2 cellular contexts compared by ENCODE assay signal in the genomic region with DNA sequence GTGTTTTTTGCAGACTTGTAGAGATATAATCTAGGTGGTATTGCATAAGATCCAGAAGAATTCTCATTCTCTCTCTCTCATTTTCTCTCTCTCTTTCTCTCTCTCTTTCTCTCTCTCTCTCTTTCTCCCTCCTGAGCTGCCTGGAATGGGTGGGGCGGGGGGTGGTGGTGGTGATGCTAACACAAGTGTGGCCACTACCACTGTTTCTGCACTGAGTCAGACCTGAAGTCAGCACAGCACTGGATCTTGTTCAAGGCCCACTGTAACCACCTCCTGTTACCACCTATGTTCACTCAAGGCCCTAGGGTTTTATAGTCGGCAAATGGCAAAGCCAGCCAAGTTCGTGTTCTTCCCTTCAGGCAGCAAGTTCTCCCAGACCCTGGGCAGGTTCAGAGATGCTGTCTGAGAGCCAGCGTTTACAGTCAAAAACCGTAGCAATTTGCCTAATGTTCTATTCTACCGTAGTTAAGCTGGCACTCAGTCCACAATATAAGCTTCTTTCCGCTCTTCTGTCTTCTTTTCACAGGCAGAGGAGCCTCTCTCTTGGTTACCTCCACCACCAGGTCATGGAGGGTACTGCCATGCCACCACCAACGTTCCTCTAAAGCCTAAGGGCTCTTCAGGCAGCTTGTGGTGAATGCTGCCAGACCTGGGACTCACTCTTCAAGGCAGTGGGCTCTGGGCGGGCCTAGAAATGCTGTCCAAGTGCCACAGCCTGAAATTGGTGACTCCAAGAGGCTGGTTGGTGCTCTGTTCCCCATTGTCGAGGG.
TF ChIP-seq lines count a peak whose summit lies in the region.

No MANE protein-coding gene starts in this region.

TF ChIP-seq in A549, 52 proteins besides CTCF, POLR2A, EP300 and RAD21:
- no peak for TF ChIP-seq FOSL2 (IDR thresholded peaks at IDR 0.05)
- no peak for TF ChIP-seq FOSL2 (CRISPR knock-in tag; IDR thresholded peaks at IDR 0.05)
- no peak for TF ChIP-seq FOSB (CRISPR knock-in tag; IDR thresholded peaks at IDR 0.05)
- no peak for TF ChIP-seq EHMT2 (IDR thresholded peaks at IDR 0.05; ENCODE audit: low read depth)
- TF ChIP-seq, protein P1, sequence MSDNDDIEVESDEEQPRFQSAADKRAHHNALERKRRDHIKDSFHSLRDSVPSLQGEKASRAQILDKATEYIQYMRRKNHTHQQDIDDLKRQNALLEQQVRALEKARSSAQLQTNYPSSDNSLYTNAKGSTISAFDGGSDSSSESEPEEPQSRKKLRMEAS (IDR thresholded peaks at IDR 0.05) = no peak
- TF ChIP-seq, protein P2, sequence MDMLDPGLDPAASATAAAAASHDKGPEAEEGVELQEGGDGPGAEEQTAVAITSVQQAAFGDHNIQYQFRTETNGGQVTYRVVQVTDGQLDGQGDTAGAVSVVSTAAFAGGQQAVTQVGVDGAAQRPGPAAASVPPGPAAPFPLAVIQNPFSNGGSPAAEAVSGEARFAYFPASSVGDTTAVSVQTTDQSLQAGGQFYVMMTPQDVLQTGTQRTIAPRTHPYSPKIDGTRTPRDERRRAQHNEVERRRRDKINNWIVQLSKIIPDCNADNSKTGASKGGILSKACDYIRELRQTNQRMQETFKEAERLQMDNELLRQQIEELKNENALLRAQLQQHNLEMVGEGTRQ (IDR thresholded peaks at IDR 0.05) = no peak
- TF ChIP-seq ZSCAN20 (CRISPR knock-in tag; IDR thresholded peaks at IDR 0.05) = no peak
- TF ChIP-seq PHF8 (IDR thresholded peaks at IDR 0.05; ENCODE audit: borderline replicate concordance, low read depth) = no peak
- TF ChIP-seq ZC3H11A (IDR thresholded peaks at IDR 0.05) = no peak
- TF ChIP-seq, protein P3, sequence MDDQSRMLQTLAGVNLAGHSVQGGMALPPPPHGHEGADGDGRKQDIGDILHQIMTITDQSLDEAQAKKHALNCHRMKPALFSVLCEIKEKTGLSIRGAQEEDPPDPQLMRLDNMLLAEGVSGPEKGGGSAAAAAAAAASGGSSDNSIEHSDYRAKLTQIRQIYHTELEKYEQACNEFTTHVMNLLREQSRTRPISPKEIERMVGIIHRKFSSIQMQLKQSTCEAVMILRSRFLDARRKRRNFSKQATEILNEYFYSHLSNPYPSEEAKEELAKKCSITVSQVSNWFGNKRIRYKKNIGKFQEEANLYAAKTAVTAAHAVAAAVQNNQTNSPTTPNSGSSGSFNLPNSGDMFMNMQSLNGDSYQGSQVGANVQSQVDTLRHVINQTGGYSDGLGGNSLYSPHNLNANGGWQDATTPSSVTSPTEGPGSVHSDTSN (IDR thresholded peaks at IDR 0.05) = no peak
- TF ChIP-seq MYC (IDR thresholded peaks at IDR 0.05; ENCODE audit: borderline replicate concordance, low read length) = no peak
- no peak for TF ChIP-seq NFE2L2 (conservative IDR thresholded peaks at IDR 0.05; ENCODE audit: low read length)
- TF ChIP-seq, protein P4, sequence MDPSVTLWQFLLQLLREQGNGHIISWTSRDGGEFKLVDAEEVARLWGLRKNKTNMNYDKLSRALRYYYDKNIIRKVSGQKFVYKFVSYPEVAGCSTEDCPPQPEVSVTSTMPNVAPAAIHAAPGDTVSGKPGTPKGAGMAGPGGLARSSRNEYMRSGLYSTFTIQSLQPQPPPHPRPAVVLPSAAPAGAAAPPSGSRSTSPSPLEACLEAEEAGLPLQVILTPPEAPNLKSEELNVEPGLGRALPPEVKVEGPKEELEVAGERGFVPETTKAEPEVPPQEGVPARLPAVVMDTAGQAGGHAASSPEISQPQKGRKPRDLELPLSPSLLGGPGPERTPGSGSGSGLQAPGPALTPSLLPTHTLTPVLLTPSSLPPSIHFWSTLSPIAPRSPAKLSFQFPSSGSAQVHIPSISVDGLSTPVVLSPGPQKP (IDR thresholded peaks at IDR 0.05; ENCODE audit: low read depth, low read length) = no peak
- TF ChIP-seq RCOR1 (IDR thresholded peaks at IDR 0.05; ENCODE audit: low read depth, low read length) = no peak
- no peak for TF ChIP-seq SREBF2 (IDR thresholded peaks at IDR 0.05)
- no peak for TF ChIP-seq HOXB13 (CRISPR knock-in tag; IDR thresholded peaks at IDR 0.05; ENCODE audit: low read depth)
- no peak for TF ChIP-seq SMC3 (IDR thresholded peaks at IDR 0.05)
- no peak for TF ChIP-seq FOXS1 (CRISPR knock-in tag; IDR thresholded peaks at IDR 0.05)
- TF ChIP-seq JUNB (IDR thresholded peaks at IDR 0.05) = no peak
- TF ChIP-seq, protein P5, sequence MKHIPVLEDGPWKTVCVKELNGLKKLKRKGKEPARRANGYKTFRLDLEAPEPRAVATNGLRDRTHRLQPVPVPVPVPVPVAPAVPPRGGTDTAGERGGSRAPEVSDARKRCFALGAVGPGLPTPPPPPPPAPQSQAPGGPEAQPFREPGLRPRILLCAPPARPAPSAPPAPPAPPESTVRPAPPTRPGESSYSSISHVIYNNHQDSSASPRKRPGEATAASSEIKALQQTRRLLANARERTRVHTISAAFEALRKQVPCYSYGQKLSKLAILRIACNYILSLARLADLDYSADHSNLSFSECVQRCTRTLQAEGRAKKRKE (CRISPR knock-in tag; IDR thresholded peaks at IDR 0.05; ENCODE audit: low read depth) = no peak
- TF ChIP-seq, protein P6, sequence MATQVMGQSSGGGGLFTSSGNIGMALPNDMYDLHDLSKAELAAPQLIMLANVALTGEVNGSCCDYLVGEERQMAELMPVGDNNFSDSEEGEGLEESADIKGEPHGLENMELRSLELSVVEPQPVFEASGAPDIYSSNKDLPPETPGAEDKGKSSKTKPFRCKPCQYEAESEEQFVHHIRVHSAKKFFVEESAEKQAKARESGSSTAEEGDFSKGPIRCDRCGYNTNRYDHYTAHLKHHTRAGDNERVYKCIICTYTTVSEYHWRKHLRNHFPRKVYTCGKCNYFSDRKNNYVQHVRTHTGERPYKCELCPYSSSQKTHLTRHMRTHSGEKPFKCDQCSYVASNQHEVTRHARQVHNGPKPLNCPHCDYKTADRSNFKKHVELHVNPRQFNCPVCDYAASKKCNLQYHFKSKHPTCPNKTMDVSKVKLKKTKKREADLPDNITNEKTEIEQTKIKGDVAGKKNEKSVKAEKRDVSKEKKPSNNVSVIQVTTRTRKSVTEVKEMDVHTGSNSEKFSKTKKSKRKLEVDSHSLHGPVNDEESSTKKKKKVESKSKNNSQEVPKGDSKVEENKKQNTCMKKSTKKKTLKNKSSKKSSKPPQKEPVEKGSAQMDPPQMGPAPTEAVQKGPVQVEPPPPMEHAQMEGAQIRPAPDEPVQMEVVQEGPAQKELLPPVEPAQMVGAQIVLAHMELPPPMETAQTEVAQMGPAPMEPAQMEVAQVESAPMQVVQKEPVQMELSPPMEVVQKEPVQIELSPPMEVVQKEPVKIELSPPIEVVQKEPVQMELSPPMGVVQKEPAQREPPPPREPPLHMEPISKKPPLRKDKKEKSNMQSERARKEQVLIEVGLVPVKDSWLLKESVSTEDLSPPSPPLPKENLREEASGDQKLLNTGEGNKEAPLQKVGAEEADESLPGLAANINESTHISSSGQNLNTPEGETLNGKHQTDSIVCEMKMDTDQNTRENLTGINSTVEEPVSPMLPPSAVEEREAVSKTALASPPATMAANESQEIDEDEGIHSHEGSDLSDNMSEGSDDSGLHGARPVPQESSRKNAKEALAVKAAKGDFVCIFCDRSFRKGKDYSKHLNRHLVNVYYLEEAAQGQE (IDR thresholded peaks at IDR 0.05) = no peak

TF ChIP-seq in H1, 55 proteins besides CTCF, POLR2A, EP300 and RAD21:
- TF ChIP-seq KDM5A (IDR thresholded peaks at IDR 0.05; ENCODE audit: low read length) = no peak
- no peak for TF ChIP-seq TCF12 (IDR thresholded peaks at IDR 0.05; ENCODE audit: low read depth, low read length)
- TF ChIP-seq, protein P7, sequence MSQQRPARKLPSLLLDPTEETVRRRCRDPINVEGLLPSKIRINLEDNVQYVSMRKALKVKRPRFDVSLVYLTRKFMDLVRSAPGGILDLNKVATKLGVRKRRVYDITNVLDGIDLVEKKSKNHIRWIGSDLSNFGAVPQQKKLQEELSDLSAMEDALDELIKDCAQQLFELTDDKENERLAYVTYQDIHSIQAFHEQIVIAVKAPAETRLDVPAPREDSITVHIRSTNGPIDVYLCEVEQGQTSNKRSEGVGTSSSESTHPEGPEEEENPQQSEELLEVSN (IDR thresholded peaks at IDR 0.05) = no peak
- no peak for TF ChIP-seq RXRA (IDR thresholded peaks at IDR 0.05; ENCODE audit: insufficient read depth, low read depth, low read length)
- TF ChIP-seq PHF8 (conservative IDR thresholded peaks at IDR 0.05; ENCODE audit: low read depth, low read length) = no peak
- TF ChIP-seq, protein P2 (IDR thresholded peaks at IDR 0.05; ENCODE audit: low read length) = no peak
- TF ChIP-seq NRF1 (IDR thresholded peaks at IDR 0.05; ENCODE audit: low read depth, low read length) = no peak
- TF ChIP-seq ASH2L (IDR thresholded peaks at IDR 0.05; ENCODE audit: low read length) = no peak
- TF ChIP-seq CBX5 (IDR thresholded peaks at IDR 0.05; ENCODE audit: low read depth, low read length) = no peak
- TF ChIP-seq TEAD4 (IDR thresholded peaks at IDR 0.05; ENCODE audit: low read depth, low read length) = no peak
- TF ChIP-seq JUN (IDR thresholded peaks at IDR 0.05; ENCODE audit: low read depth, low read length) = no peak
- no peak for TF ChIP-seq SP4 (IDR thresholded peaks at IDR 0.05; ENCODE audit: low read length)
